In the genomic region with DNA sequence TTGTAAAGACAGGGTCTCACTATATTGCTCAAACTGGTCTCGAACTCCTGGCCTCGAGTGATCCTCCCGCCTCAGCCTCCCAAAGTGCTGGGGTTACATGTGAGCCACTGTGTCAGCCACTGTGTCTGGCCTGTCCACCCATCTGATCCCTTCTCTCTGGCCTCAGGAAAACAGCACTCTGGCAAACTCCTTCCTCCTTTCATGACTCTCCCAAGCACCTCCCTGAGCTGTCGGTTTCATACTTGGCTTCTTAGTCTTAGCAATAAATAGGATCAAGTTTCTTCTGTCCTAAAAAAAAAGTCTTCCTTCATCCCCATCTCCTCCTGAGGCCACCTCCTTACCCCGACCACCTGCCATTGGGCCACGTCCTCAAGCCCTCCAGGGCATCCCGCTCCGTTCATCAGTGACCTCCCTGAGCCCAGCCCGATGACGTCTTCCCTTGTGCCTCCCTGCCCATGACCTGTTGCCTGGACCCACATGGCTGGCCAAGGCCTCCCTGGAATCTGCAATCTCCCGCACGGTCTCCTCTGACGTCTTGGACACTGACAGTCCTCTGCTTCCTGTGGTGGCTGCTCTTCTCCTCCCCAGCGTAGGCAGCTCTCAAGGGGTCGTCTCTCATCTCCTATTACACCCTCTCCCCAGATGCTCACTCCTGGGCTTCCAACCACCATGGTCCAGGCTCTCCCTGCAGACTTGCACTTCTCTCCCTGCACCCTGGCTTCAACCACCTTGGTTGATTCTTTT, we compare ENCODE assay signal across 9 cellular contexts. TPM values are rescaled to one million over a fixed set of nuclear protein-coding genes. Genes with fewer than 3 reads are reported as not detected.
DNase-seq lines count a peak whose midpoint lies in the region; ATAC-seq, FAIRE-seq and TF ChIP-seq lines count a peak whose summit lies in the region.
"Not testable (repeated sequence)": the region's sequence is repeated elsewhere in the genome, so short reads cannot be mapped to it uniquely, and the experiment has no call there.
"Had no signal": no experiment of that assay in that cellular context is flagged by ENCODE, and none has a peak within 500 bp of the region (broad histone marks: within the 10 kb centered on the region; RNA-seq: fewer than 3 reads in every experiment).

No MANE protein-coding gene starts in this region.

- not testable (repeated sequence) for H3K27ac ChIP-seq in Panc1 (ENCODE audit: low read length)

- POLR2A ChIA-PET in Panc1 (lab: Charles Lee), result not testable (repeated sequence)

- peaks cover 15% of the 10 kb centered on the region for H3K4me1 ChIP-seq in Panc1 (ENCODE audit: control insufficient read depth, insufficient read depth, low read length)

- H3K27me3 ChIP-seq in Panc1 (ENCODE audit: control insufficient read depth, insufficient read depth, low read length), result not testable (repeated sequence)

- not testable (repeated sequence) for H3K9me3 ChIP-seq in Panc1 (ENCODE audit: control insufficient read depth, insufficient read depth, low read depth, low read length)

- H3K36me3 Mint-ChIP-seq in Calu3 (ENCODE audit: insufficient read depth, unreplicated experiment); activated T-helper 17 cell treated with anti-CD3 and anti-CD28 coated beads, Interleukin-2, amount 50 U/mL, for 72 hours (ENCODE audit: low read depth); progenitor cell of endocrine pancreas (ENCODE audit: insufficient read depth); type B pancreatic cell: not testable (repeated sequence)

- H3K9me3 Mint-ChIP-seq in Calu3 (ENCODE audit: low read depth, unreplicated experiment); activated T-helper 17 cell treated with anti-CD3 and anti-CD28 coated beads, Interleukin-2, amount 50 U/mL, for 72 hours; progenitor cell of endocrine pancreas (ENCODE audit: low read depth); type B pancreatic cell: not testable (repeated sequence)

- peaks cover 27% of the 10 kb centered on the region for H3K4me1 Mint-ChIP-seq in Calu3 (ENCODE audit: low read depth, unreplicated experiment)
- H3K4me1 Mint-ChIP-seq in activated T-helper 17 cell treated with anti-CD3 and anti-CD28 coated beads, Interleukin-2, amount 50 U/mL, for 72 hours, result peaks cover 12% of the 10 kb centered on the region
- peaks cover 43% of the 10 kb centered on the region for H3K4me1 Mint-ChIP-seq in progenitor cell of endocrine pancreas (ENCODE audit: low read depth)
- H3K4me1 Mint-ChIP-seq in type B pancreatic cell (ENCODE audit: unreplicated experiment), result peaks cover 48% of the 10 kb centered on the region

- BruUV-seq in Calu3 (replicated peaks; lab: Mats Ljungman, UMichigan); Panc1 (replicated peaks; lab: Mats Ljungman, UMichigan): not testable (repeated sequence)

- not testable (repeated sequence) for H3K4me3 Mint-ChIP-seq in Calu3 (ENCODE audit: low read depth, unreplicated experiment); activated T-helper 17 cell treated with anti-CD3 and anti-CD28 coated beads, Interleukin-2, amount 50 U/mL, for 72 hours; progenitor cell of endocrine pancreas (ENCODE audit: low read depth)
- peak overlapping the region; percentile 70 for H3K4me3 Mint-ChIP-seq in type B pancreatic cell

- not testable (repeated sequence) for DNase-seq in Calu3; Panc1 (ENCODE audit: low read depth, low spot score); progenitor cell of endocrine pancreas (ENCODE audit: low spot score, unreplicated experiment); type B pancreatic cell (ENCODE audit: extremely low spot score, unreplicated experiment)
- DNase-seq in HTR-8/SVneo (ENCODE audit: insufficient read length, low spot score) (peak; percentile 29), choroid plexus epithelial cell (ENCODE audit: low read depth) (peak; percentile 26), myocyte (ENCODE audit: low read depth) (peak; percentile 79)

- in situ Hi-C loops in Panc1 (cut with HindIII; ENCODE audit: low pct_unique_long_range_greater_than_20kb, low sequenced_read_pairs), result not testable (repeated sequence)

- not testable (repeated sequence) for H3K27me3 Mint-ChIP-seq in Calu3 (ENCODE audit: unreplicated experiment); activated T-helper 17 cell treated with anti-CD3 and anti-CD28 coated beads, Interleukin-2, amount 50 U/mL, for 72 hours; progenitor cell of endocrine pancreas; type B pancreatic cell

- not testable (repeated sequence) for FAIRE-seq in HTR-8/SVneo (lab: Jason Lieb, UNC)

- not testable (repeated sequence) for H3K4me3 ChIP-seq in Panc1 (ENCODE audit: low read depth in 2 of 2, low read length in 2 of 2); choroid plexus epithelial cell (ENCODE audit: low read depth, low read length)

- CTCF ChIA-PET in Calu3 (lab: Charles Lee); Panc1 (lab: Charles Lee): not testable (repeated sequence)

- intact Hi-C loops in Calu3 (cut with micrococcal nuclease; ENCODE audit: unreplicated experiment); Panc1 (cut with micrococcal nuclease; ENCODE audit: unreplicated experiment): not testable (repeated sequence)

- ATAC-seq in Panc1, result peak; percentile 41; the same call in 1 of the 2 replicates
- not testable (repeated sequence) for ATAC-seq in activated T-helper 17 cell treated with anti-CD3 and anti-CD28 coated beads, Interleukin-2, amount 50 U/mL, for 72 hours (replicated peaks)

- TF ChIP-seq CTCF in Calu3 (IDR thresholded peaks at IDR 0.05; ENCODE audit: unreplicated experiment); Panc1 (IDR thresholded peaks at IDR 0.05); choroid plexus epithelial cell (conservative IDR thresholded peaks at IDR 0.05; ENCODE audit: low read depth, low read length); progenitor cell of endocrine pancreas (IDR thresholded peaks at IDR 0.05; ENCODE audit: unreplicated experiment); type B pancreatic cell (conservative IDR thresholded peaks at IDR 0.05): not testable (repeated sequence)

- H3K27ac Mint-ChIP-seq in Calu3 (ENCODE audit: unreplicated experiment) (peak overlapping the region; percentile 42), progenitor cell of endocrine pancreas (peak overlapping the region; percentile 60), type B pancreatic cell (peak overlapping the region; percentile 97)
- peak overlapping the region; percentile 17 for H3K27ac Mint-ChIP-seq in activated T-helper 17 cell treated with anti-CD3 and anti-CD28 coated beads, Interleukin-2, amount 50 U/mL, for 72 hours

- not testable (repeated sequence) for H3K36me3 ChIP-seq in Panc1 (ENCODE audit: control insufficient read depth, insufficient read depth, low read length)

RNA-seq across cellular contexts. Expression of a gene that starts 26.5 kb away (rescaled TPM):
- total RNA-seq in Calu3 (2022), result not detected in 2 replicates
- total RNA-seq in Panc1 (2021; ENCODE audit: unreplicated experiment), result not detected
- polyA plus RNA-seq in Panc1 (2012; ENCODE audit: insufficient read length), result not detected
- total RNA-seq in activated T-helper 17 cell treated with anti-CD3 and anti-CD28 coated beads, Interleukin-2, amount 50 U/mL, for 72 hours, result 10 to 100 TPM; 16.1 to 28.5 TPM
- total RNA-seq in myocyte, result not detected in 2 replicates
- 1.7 TPM for polyA plus RNA-seq in myocyte (2012)
- total RNA-seq in progenitor cell of endocrine pancreas, result not detected in 2 replicates
- total RNA-seq in type B pancreatic cell (ENCODE audit: low replicate concordance), result not detected in 2 replicates
- total RNA-seq: Right ventricle myocardium superior had no signal

Comparison
In these comparisons a context has a peak if more than half of its experiments do, and no peak if none do; other contexts are left out.
1. H3K27ac Mint-ChIP-seq: peak in every context shown above with its lines; median percentile 97 in type B pancreatic cell; 60 in progenitor cell of endocrine pancreas; 42 in Calu3; 17 in activated T-helper 17 cell treated with anti-CD3 and anti-CD28 coated beads, Interleukin-2, amount 50 U/mL, for 72 hours.
2. RNA of a gene that starts 26.5 kb away (total RNA-seq): 16.1 to 28.5 TPM in activated T-helper 17 cell treated with anti-CD3 and anti-CD28 coated beads, Interleukin-2, amount 50 U/mL, for 72 hours; not detected in Calu3, not detected in type B pancreatic cell, not detected in progenitor cell of endocrine pancreas, not detected in Panc1 (single experiment) and not detected in myocyte; every median in the first group is over 10 times any median in the second.